ENCODE assay signal across 16 cellular contexts in genomic region chr4:94623507-94623906, GRCh38.
"Had no signal": no experiment of that assay in that cellular context is flagged by ENCODE, and none has a peak within 500 bp of the region (broad histone marks: within the 10 kb centered on the region; RNA-seq: fewer than 3 reads in every experiment).

No MANE protein-coding gene starts in this region.

- H3K4me1 Mint-ChIP-seq: activated CD4-positive, alpha-beta memory T cell treated with anti-CD3 and anti-CD28 coated beads, Interleukin-2, amount 10 ng/mL, durations not matched to agents 7 days and 5 days; activated CD4-positive, alpha-beta T cell treated with anti-CD3 and anti-CD28 coated beads for 36 hours had no signal

- DNase-seq: activated CD4-positive, alpha-beta memory T cell treated with anti-CD3 and anti-CD28 coated beads, Interleukin-2, amount 10 ng/mL, durations not matched to agents 7 days and 5 days; activated CD4-positive, alpha-beta T cell treated with anti-CD3 and anti-CD28 coated beads for 36 hours; activated naive CD4-positive, alpha-beta T cell treated with Interleukin-2 at 50 U/mL for 16 hours; cortex of kidney; effector memory CD8-positive, alpha-beta T cell; hippocampal formation; lower lobe of right lung; naive thymus-derived CD4-positive, alpha-beta T cell; stimulated activated CD4-positive, alpha-beta T cell treated with anti-CD3 and anti-CD28 coated beads, Interleukin-4, amount 100 ng/mL, for 1 hour; stimulated activated CD8-positive, alpha-beta memory T cell treated with anti-CD3 and anti-CD28 coated beads, Interleukin-4, amount 100 ng/mL, for 48 hours; stimulated activated naive CD8-positive, alpha-beta T cell treated with anti-CD3 and anti-CD28 coated beads, Interleukin-15, Interleukin-2, amounts not matched to agents 100 U/mL and 50 U/mL, for 24 hours; T-helper 1 cell; upper lobe of left lung; WERI-Rb-1 had no signal

- H3K36me3 ChIP-seq: WERI-Rb-1 had no signal

- ATAC-seq: activated CD4-positive, alpha-beta T cell treated with anti-CD3 and anti-CD28 coated beads for 36 hours; effector memory CD8-positive, alpha-beta T cell; lower lobe of right lung; naive thymus-derived CD4-positive, alpha-beta T cell; stimulated activated naive CD8-positive, alpha-beta T cell treated with anti-CD3 and anti-CD28 coated beads, Interleukin-15, Interleukin-2, amounts not matched to agents 100 U/mL and 50 U/mL, for 24 hours had no signal

- H3K4me3 ChIP-seq: lower lobe of right lung, suprapubic skin, upper lobe of left lung had no signal

- H3K4me3 Mint-ChIP-seq: activated CD4-positive, alpha-beta memory T cell treated with anti-CD3 and anti-CD28 coated beads, Interleukin-2, amount 10 ng/mL, durations not matched to agents 7 days and 5 days; activated CD4-positive, alpha-beta T cell treated with anti-CD3 and anti-CD28 coated beads for 36 hours; effector memory CD8-positive, alpha-beta T cell; naive thymus-derived CD4-positive, alpha-beta T cell had no signal

- H3K27ac Mint-ChIP-seq: activated CD4-positive, alpha-beta memory T cell treated with anti-CD3 and anti-CD28 coated beads, Interleukin-2, amount 10 ng/mL, durations not matched to agents 7 days and 5 days; activated CD4-positive, alpha-beta T cell treated with anti-CD3 and anti-CD28 coated beads for 36 hours; effector memory CD8-positive, alpha-beta T cell; naive thymus-derived CD4-positive, alpha-beta T cell had no signal

- H3K27me3 Mint-ChIP-seq: activated CD4-positive, alpha-beta memory T cell treated with anti-CD3 and anti-CD28 coated beads, Interleukin-2, amount 10 ng/mL, durations not matched to agents 7 days and 5 days; activated CD4-positive, alpha-beta T cell treated with anti-CD3 and anti-CD28 coated beads for 36 hours; effector memory CD8-positive, alpha-beta T cell; naive thymus-derived CD4-positive, alpha-beta T cell had no signal

- H3K27ac ChIP-seq: epithelial cell of prostate, lower lobe of right lung, suprapubic skin, upper lobe of left lung, WERI-Rb-1 had no signal

- H3K9me3 ChIP-seq: lower lobe of right lung, suprapubic skin, upper lobe of left lung had no signal

- H3K9me3 Mint-ChIP-seq: activated CD4-positive, alpha-beta memory T cell treated with anti-CD3 and anti-CD28 coated beads, Interleukin-2, amount 10 ng/mL, durations not matched to agents 7 days and 5 days; effector memory CD8-positive, alpha-beta T cell; naive thymus-derived CD4-positive, alpha-beta T cell had no signal

- H3K27me3 ChIP-seq: suprapubic skin, upper lobe of left lung had no signal
